Comparison of ENCODE assay signal across 25 cellular contexts in genomic region chr2:104344985-104345384, GRCh38.
"Had no signal": no experiment of that assay in that cellular context is flagged by ENCODE, and none has a peak within 500 bp of the region (broad histone marks: within the 10 kb centered on the region; RNA-seq: fewer than 3 reads in every experiment).

No MANE protein-coding gene starts in this region.

- H3K4me3 ChIP-seq: dorsolateral prefrontal cortex, gastrocnemius medialis, lower lobe of right lung, prostate gland, right atrium auricular region, testis, tibial artery had no signal

- H3K27ac Mint-ChIP-seq: naive thymus-derived CD8-positive, alpha-beta T cell; nephron progenitor cell; stimulated activated effector memory CD8-positive, alpha-beta T cell treated with anti-CD3 and anti-CD28 coated beads, Interleukin-12 subunit alpha, Interleukin-12 subunit beta, amount 100 ng/mL, for 72 hours; type B pancreatic cell had no signal

- FAIRE-seq: colon, keratinocyte had no signal

- ATAC-seq: esophagus mucosa; gastrocnemius medialis; left ventricle myocardium superior; naive thymus-derived CD8-positive, alpha-beta T cell; sciatic nerve; stimulated activated effector memory CD8-positive, alpha-beta T cell treated with anti-CD3 and anti-CD28 coated beads, Interleukin-12 subunit alpha, Interleukin-12 subunit beta, amount 100 ng/mL, for 72 hours; stimulated activated naive CD8-positive, alpha-beta T cell treated with anti-CD3 and anti-CD28 coated beads, Interleukin-15, Interleukin-2, amounts not matched to agents 100 U/mL and 50 U/mL, for 24 hours had no signal

- H3K27me3 ChIP-seq: gastrocnemius medialis, right atrium auricular region, testis, tibial artery had no signal

- H3K36me3 ChIP-seq: gastrocnemius medialis, lower lobe of right lung, prostate gland, right atrium auricular region, tibial artery had no signal

- H3K36me3 Mint-ChIP-seq: naive thymus-derived CD8-positive, alpha-beta T cell; stimulated activated effector memory CD8-positive, alpha-beta T cell treated with anti-CD3 and anti-CD28 coated beads, Interleukin-12 subunit alpha, Interleukin-12 subunit beta, amount 100 ng/mL, for 72 hours; type B pancreatic cell had no signal

- H3K4me1 Mint-ChIP-seq: naive thymus-derived CD8-positive, alpha-beta T cell; nephron progenitor cell; stimulated activated effector memory CD8-positive, alpha-beta T cell treated with anti-CD3 and anti-CD28 coated beads, Interleukin-12 subunit alpha, Interleukin-12 subunit beta, amount 100 ng/mL, for 72 hours had no signal

- H3K4me3 Mint-ChIP-seq: naive thymus-derived CD8-positive, alpha-beta T cell; nephron progenitor cell; stimulated activated effector memory CD8-positive, alpha-beta T cell treated with anti-CD3 and anti-CD28 coated beads, Interleukin-12 subunit alpha, Interleukin-12 subunit beta, amount 100 ng/mL, for 72 hours; type B pancreatic cell had no signal

- DNase-seq: dorsolateral prefrontal cortex; effector CD4-positive, alpha-beta T cell; foreskin fibroblast; gastrocnemius medialis; head of caudate nucleus; left ventricle myocardium superior; lower lobe of right lung; naive thymus-derived CD8-positive, alpha-beta T cell; nephron progenitor cell; nucleus accumbens; stimulated activated CD4-positive, alpha-beta T cell treated with anti-CD3 and anti-CD28 coated beads, Interleukin-2, amount 100 ng/mL, for 24 hours; stimulated activated CD4-positive, alpha-beta T cell treated with anti-CD3 and anti-CD28 coated beads, Interleukin-4, amount 100 ng/mL, for 24 hours; stimulated activated naive CD8-positive, alpha-beta T cell treated with anti-CD3 and anti-CD28 coated beads, Interleukin-15, Interleukin-2, amounts not matched to agents 100 U/mL and 50 U/mL, for 24 hours; substantia nigra; testis; tibial artery had no signal

- H3K4me1 ChIP-seq: gastrocnemius medialis, lower lobe of right lung, prostate gland, right atrium auricular region, testis, tibial artery had no signal

- H3K9me3 ChIP-seq: gastrocnemius medialis, lower lobe of right lung, prostate gland, right atrium auricular region, testis, tibial artery had no signal

- H3K27ac ChIP-seq: dorsolateral prefrontal cortex, epithelial cell of prostate, gastrocnemius medialis, lower lobe of right lung, prostate gland, right atrium auricular region, testis, tibial artery had no signal

- H3K9me3 Mint-ChIP-seq: nephron progenitor cell, type B pancreatic cell had no signal
